In the genomic region with DNA sequence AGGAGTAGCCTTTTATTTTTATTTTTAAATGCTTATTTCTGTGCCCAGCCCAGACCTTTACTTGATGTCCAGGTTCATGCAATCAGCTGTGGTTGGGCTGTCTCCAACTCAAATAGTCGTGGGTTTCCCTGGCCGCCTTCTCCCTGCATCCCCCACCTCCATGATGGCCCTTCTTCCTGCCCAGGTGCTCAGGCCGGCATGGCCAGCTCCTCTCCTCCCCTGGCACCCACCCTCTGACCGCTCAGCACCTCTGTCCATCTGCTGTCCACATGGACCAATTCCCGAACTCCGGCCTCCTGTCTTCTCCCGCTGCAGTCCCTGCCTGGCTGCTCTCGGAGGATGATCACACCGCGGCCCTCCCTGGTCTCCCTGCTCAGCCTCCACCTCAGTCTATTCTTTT, we compare ENCODE assay signal across 26 cellular contexts.
"Had no signal": no experiment of that assay in that cellular context is flagged by ENCODE, and none has a peak within 500 bp of the region (broad histone marks: within the 10 kb centered on the region; RNA-seq: fewer than 3 reads in every experiment).

No MANE protein-coding gene starts in this region.

- H3K27ac ChIP-seq: colonic mucosa, epithelial cell of prostate, esophagus squamous epithelium, gastrocnemius medialis, heart left ventricle, hepatocyte, left lung had no signal

- H3K4me3 ChIP-seq: colonic mucosa, esophagus squamous epithelium, gastrocnemius medialis, heart left ventricle, hepatocyte, left lung, lung, mucosa of descending colon had no signal

- H2AFZ ChIP-seq: hepatocyte had no signal

- H3K36me3 Mint-ChIP-seq: immature natural killer cell, mesothelial cell of epicardium had no signal

- H3K9me3 Mint-ChIP-seq: dendritic cell treated with granulocyte-macrophage colony-stimulating factor and Interleukin-4, amounts not matched to agents 40 ng/mL and 50 ng/mL, for 4 days; effector memory CD8-positive, alpha-beta T cell had no signal

- H3K4me1 ChIP-seq: colonic mucosa, esophagus squamous epithelium, gastrocnemius medialis, heart left ventricle, left lung had no signal

- H3K4me2 ChIP-seq: hepatocyte had no signal

- H3K4me3 Mint-ChIP-seq: dendritic cell treated with granulocyte-macrophage colony-stimulating factor and Interleukin-4, amounts not matched to agents 40 ng/mL and 50 ng/mL, for 4 days; effector memory CD8-positive, alpha-beta T cell; endodermal cell; immature natural killer cell; memory B cell; mesothelial cell of epicardium; naive B cell; naive thymus-derived CD8-positive, alpha-beta T cell had no signal

- H3K9me3 ChIP-seq: colonic mucosa, esophagus squamous epithelium, gastrocnemius medialis, mucosa of descending colon had no signal

- H3K27me3 ChIP-seq: colonic mucosa, gastrocnemius medialis had no signal

- H3K4me1 Mint-ChIP-seq: immature natural killer cell; memory B cell; mesothelial cell of epicardium; naive B cell; naive thymus-derived CD8-positive, alpha-beta T cell had no signal

- H3K36me3 ChIP-seq: colonic mucosa, esophagus squamous epithelium, gastrocnemius medialis, heart left ventricle, left lung had no signal

- DNase-seq: colonic mucosa; cortex of kidney; effector CD8-positive, alpha-beta T cell; effector memory CD8-positive, alpha-beta T cell; endodermal cell; erythroblast; esophagus squamous epithelium; foreskin fibroblast; foreskin melanocyte; gastrocnemius medialis; heart left ventricle; hypothalamus; immature natural killer cell; left cardiac atrium; left lung; left ventricle myocardium superior; mammary epithelial cell; mucosa of descending colon; naive B cell; naive thymus-derived CD8-positive, alpha-beta T cell had no signal

- H3K27ac Mint-ChIP-seq: dendritic cell treated with granulocyte-macrophage colony-stimulating factor and Interleukin-4, amounts not matched to agents 40 ng/mL and 50 ng/mL, for 4 days; effector memory CD8-positive, alpha-beta T cell; endodermal cell; immature natural killer cell; memory B cell; mesothelial cell of epicardium; naive B cell had no signal
